Comparison of ENCODE assay signal across 9 cellular contexts in genomic region chr1:62689524-62689923, GRCh38. TPM values are rescaled to one million over a fixed set of nuclear protein-coding genes. Genes with fewer than 3 reads are reported as not detected.
DNase-seq lines count a peak whose midpoint lies in the region; ATAC-seq and TF ChIP-seq lines count a peak whose summit lies in the region.
"Had no signal": no experiment of that assay in that cellular context is flagged by ENCODE, and none has a peak within 500 bp of the region (broad histone marks: within the 10 kb centered on the region; RNA-seq: fewer than 3 reads in every experiment).

No MANE protein-coding gene starts in this region.

- CTCF ChIA-PET in activated CD4-positive, alpha-beta T cell treated with anti-CD3 and anti-CD28 coated beads, Interleukin-2, amount 10 ng/mL, durations not matched to agents 7 days and 5 days (lab: Charles Lee) = interaction anchor here (0.9 kb wide), 1 partner anchor 56 kb away, joined by 4 read pairs; no protein-coding TSS in a partner anchor

- TF ChIP-seq CTCF in mucosa of descending colon (IDR thresholded peaks at IDR 0.05) = no peak

- no peak overlapping the region for H3K4me3 Mint-ChIP-seq in activated CD4-positive, alpha-beta T cell treated with anti-CD3 and anti-CD28 coated beads, Interleukin-2, amount 10 ng/mL, durations not matched to agents 7 days and 5 days

- no peaks in the 10 kb centered on the region for H3K36me3 Mint-ChIP-seq in activated CD4-positive, alpha-beta T cell treated with anti-CD3 and anti-CD28 coated beads, Interleukin-2, amount 10 ng/mL, durations not matched to agents 7 days and 5 days (ENCODE audit: low read depth)

- H3K4me3 ChIP-seq in HUES64 (ENCODE audit: low read length) (peak overlapping the region; percentile 96), mucosa of descending colon (no peak overlapping the region)

- peak; percentile 57 for DNase-seq in AG08395 (ENCODE audit: low spot score)
- no peak for DNase-seq in caudate nucleus (lab: John Stamatoyannopoulos, UW)
- DNase-seq in mucosa of descending colon = no peak
- DNase-seq in activated CD4-positive, alpha-beta T cell treated with anti-CD3 and anti-CD28 coated beads, Interleukin-2, amount 10 ng/mL, durations not matched to agents 7 days and 5 days = no peak
- DNase-seq: NCI-H187 treated with DMSO at 0.1 percent for 48 hours had no signal

- H3K9ac ChIP-seq in HUES64 (ENCODE audit: low read depth, low read length) = 0 out of 2 replicates have a peak overlapping the region, but pooled peaks have one; percentile 3

- H3K27me3 ChIP-seq in HUES64 (ENCODE audit: insufficient read depth, low read length) = no peaks in the 10 kb centered on the region

- POLR2A ChIA-PET in activated CD4-positive, alpha-beta T cell treated with anti-CD3 and anti-CD28 coated beads, Interleukin-2, amount 10 ng/mL, durations not matched to agents 7 days and 5 days (lab: Charles Lee) = no interaction called here

- no peak overlapping the region for H3K27ac Mint-ChIP-seq in activated CD4-positive, alpha-beta T cell treated with anti-CD3 and anti-CD28 coated beads, Interleukin-2, amount 10 ng/mL, durations not matched to agents 7 days and 5 days

- H3K9me3 Mint-ChIP-seq in activated CD4-positive, alpha-beta T cell treated with anti-CD3 and anti-CD28 coated beads, Interleukin-2, amount 10 ng/mL, durations not matched to agents 7 days and 5 days = no peaks in the 10 kb centered on the region

- no peaks in the 10 kb centered on the region for H3K9me3 ChIP-seq in HUES64 (ENCODE audit: insufficient read depth, low read depth, low read length)
- no peaks in the 10 kb centered on the region for H3K9me3 ChIP-seq in mucosa of descending colon

- no peaks in the 10 kb centered on the region for H3K36me3 ChIP-seq in HUES64 (ENCODE audit: insufficient read depth, low read length)
- no peaks in the 10 kb centered on the region for H3K36me3 ChIP-seq in mucosa of descending colon (ENCODE audit: low read depth)

- H3K4me1 Mint-ChIP-seq in activated CD4-positive, alpha-beta T cell treated with anti-CD3 and anti-CD28 coated beads, Interleukin-2, amount 10 ng/mL, durations not matched to agents 7 days and 5 days = peaks cover 18% of the 10 kb centered on the region

- intact Hi-C loops in mucosa of descending colon (cut with DNase I, micrococcal nuclease) = no loop called here

- no peaks in the 10 kb centered on the region for H3K27me3 Mint-ChIP-seq in activated CD4-positive, alpha-beta T cell treated with anti-CD3 and anti-CD28 coated beads, Interleukin-2, amount 10 ng/mL, durations not matched to agents 7 days and 5 days

- ATAC-seq in mucosa of descending colon (peak; percentile 46), HG03521 (IDR thresholded peaks at IDR 0.05; ENCODE audit: unreplicated experiment) (no peak), HG02798 (IDR thresholded peaks at IDR 0.05; ENCODE audit: poor library complexity, unreplicated experiment) (no peak), GM21423 (IDR thresholded peaks at IDR 0.05; ENCODE audit: unreplicated experiment) (no peak)

- WGBS in HUES64 = 57% methylated on average over 1 of the region's 1 CpG

- H3K27ac ChIP-seq in HUES64 (ENCODE audit: low read depth, low read length) (no peak overlapping the region), caudate nucleus (ENCODE audit: low read depth, low read length) (peak overlapping the region; percentile 46)

- H3K4me1 ChIP-seq in HUES64 (ENCODE audit: insufficient read depth, low read length) (peaks cover 20% of the 10 kb centered on the region), mucosa of descending colon (ENCODE audit: low read depth) (peaks cover 26% of the 10 kb centered on the region)

RNA-seq across cellular contexts. Expression of gene DOCK7, which starts 1.3 kb away (rescaled TPM):
- polyA plus RNA-seq in HUES64 (2013, experiment 1 of 2) = 28.9 TPM
- polyA plus RNA-seq in HUES64 (2013, experiment 2 of 2) = 26.1 TPM
- 10 to 100 TPM; 40.4 to 53.7 (median 41.9) TPM for total RNA-seq in mucosa of descending colon
- 1 to 10 TPM; 5.0 to 7.5 TPM for total RNA-seq in activated CD4-positive, alpha-beta T cell treated with anti-CD3 and anti-CD28 coated beads, Interleukin-2, amount 10 ng/mL, durations not matched to agents 7 days and 5 days

Comparison
In these comparisons a context has a peak if more than half of its experiments do, and no peak if none do; other contexts are left out.
1. RNA of gene DOCK7, which starts 1.3 kb away (total RNA-seq): 40.4 to 53.7 TPM in mucosa of descending colon; 5.0 to 7.5 TPM in activated CD4-positive, alpha-beta T cell treated with anti-CD3 and anti-CD28 coated beads, Interleukin-2, amount 10 ng/mL, durations not matched to agents 7 days and 5 days; every median in the first group is over 4 times any median in the second.